13 cellular contexts compared by ENCODE assay signal in the genomic region with DNA sequence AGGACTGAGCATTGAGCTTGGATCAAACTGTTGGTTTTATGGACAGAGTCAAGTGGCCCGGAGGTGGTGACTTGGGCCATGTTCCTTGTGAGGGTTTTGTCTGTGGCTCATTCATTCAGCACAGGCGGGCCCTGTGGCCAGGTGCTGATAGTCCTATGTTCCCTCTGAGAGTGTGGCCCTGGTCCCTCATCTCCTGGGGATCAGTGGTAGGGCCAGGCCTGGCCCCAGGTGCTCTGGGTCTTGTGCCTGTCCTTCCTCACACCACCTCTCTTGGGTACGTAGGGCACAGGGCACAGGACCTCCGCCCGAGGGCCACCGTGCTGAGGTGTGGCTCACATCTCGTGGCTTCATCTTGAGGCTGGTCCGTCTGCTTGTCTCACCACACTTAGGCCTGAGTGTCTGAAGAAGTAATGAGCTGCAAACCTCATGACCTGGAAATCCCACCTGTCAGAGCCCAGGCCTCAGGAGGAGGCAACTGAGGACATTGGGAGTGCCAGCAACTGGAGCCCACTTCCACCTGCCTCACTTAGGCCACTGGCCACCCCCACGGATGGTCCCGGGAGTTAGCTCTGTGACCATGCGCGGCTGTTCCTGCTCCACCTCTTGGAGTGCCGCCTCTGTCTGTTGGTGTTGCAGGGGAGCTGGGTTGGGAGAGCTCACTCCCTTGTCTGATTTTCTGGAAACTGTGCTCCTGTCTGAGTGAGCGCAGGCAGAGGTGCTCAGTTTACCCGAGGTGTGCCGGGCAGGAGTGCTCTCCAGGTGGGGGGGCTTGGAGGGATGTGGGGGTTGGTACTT.
"Had no signal": no experiment of that assay in that cellular context is flagged by ENCODE, and none has a peak within 500 bp of the region (broad histone marks: within the 10 kb centered on the region; RNA-seq: fewer than 3 reads in every experiment).

No MANE protein-coding gene starts in this region.

- H3K27me3 ChIP-seq: ascending aorta, testis had no signal

- H3K27me3 Mint-ChIP-seq: activated CD4-positive, alpha-beta T cell treated with anti-CD3 and anti-CD28 coated beads, Interleukin-2, amount 10 ng/mL, durations not matched to agents 7 days and 5 days; naive thymus-derived CD8-positive, alpha-beta T cell; stimulated activated naive CD8-positive, alpha-beta T cell treated with anti-CD3 and anti-CD28 coated beads, Interleukin-15, Interleukin-2, amounts not matched to agents 100 ng/mL and 50 ng/mL, for 24 hours had no signal

- ATAC-seq: naive thymus-derived CD8-positive, alpha-beta T cell had no signal

- H3K9me3 ChIP-seq: ascending aorta, left ventricle myocardium inferior, testis had no signal

- H3K27ac ChIP-seq: ascending aorta had no signal

- DNase-seq: activated CD4-positive, alpha-beta T cell treated with anti-CD3 and anti-CD28 coated beads, Interleukin-2, amount 10 ng/mL, durations not matched to agents 7 days and 5 days; activated CD4-positive, CD25-positive, alpha-beta regulatory T cell; activated CD8-positive, alpha-beta memory T cell treated with anti-CD3 and anti-CD28 coated beads for 24 hours; activated naive CD4-positive, alpha-beta T cell treated with anti-CD3 and anti-CD28 coated beads for 36 hours; naive thymus-derived CD8-positive, alpha-beta T cell; small intestine; stimulated activated CD4-positive, alpha-beta T cell treated with anti-CD3 and anti-CD28 coated beads, Interleukin-4, amount 100 ng/mL, for 4 hours; stimulated activated CD8-positive, alpha-beta memory T cell treated with anti-CD3 and anti-CD28 coated beads, Interleukin-4, amount 100 ng/mL, for 48 hours had no signal

- H3K4me3 Mint-ChIP-seq: activated CD4-positive, alpha-beta T cell treated with anti-CD3 and anti-CD28 coated beads, Interleukin-2, amount 10 ng/mL, durations not matched to agents 7 days and 5 days; activated naive CD4-positive, alpha-beta T cell treated with anti-CD3 and anti-CD28 coated beads for 36 hours; activated T-helper 1 cell treated with anti-CD3 and anti-CD28 coated beads, Interleukin-12 subunit alpha, Interleukin-12 subunit beta, Interleukin-2, Interleukin-4 antibody, amounts not matched to agents 30 ng/mL and 10 ng/mL and 1 ng/mL, durations not matched to agents 14 hours and 24 hours and 36 hours; naive thymus-derived CD8-positive, alpha-beta T cell; stimulated activated naive CD8-positive, alpha-beta T cell treated with anti-CD3 and anti-CD28 coated beads, Interleukin-15, Interleukin-2, amounts not matched to agents 100 ng/mL and 50 ng/mL, for 24 hours had no signal

- H3K9me3 Mint-ChIP-seq: activated CD4-positive, alpha-beta T cell treated with anti-CD3 and anti-CD28 coated beads, Interleukin-2, amount 10 ng/mL, durations not matched to agents 7 days and 5 days; activated naive CD4-positive, alpha-beta T cell treated with anti-CD3 and anti-CD28 coated beads for 36 hours; activated T-helper 1 cell treated with anti-CD3 and anti-CD28 coated beads, Interleukin-12 subunit alpha, Interleukin-12 subunit beta, Interleukin-2, Interleukin-4 antibody, amounts not matched to agents 30 ng/mL and 10 ng/mL and 1 ng/mL, durations not matched to agents 14 hours and 24 hours and 36 hours; naive thymus-derived CD8-positive, alpha-beta T cell; stimulated activated naive CD8-positive, alpha-beta T cell treated with anti-CD3 and anti-CD28 coated beads, Interleukin-15, Interleukin-2, amounts not matched to agents 100 ng/mL and 50 ng/mL, for 24 hours had no signal

- H3K4me3 ChIP-seq: left ventricle myocardium inferior, testis had no signal

- H3K27ac Mint-ChIP-seq: activated CD4-positive, alpha-beta T cell treated with anti-CD3 and anti-CD28 coated beads, Interleukin-2, amount 10 ng/mL, durations not matched to agents 7 days and 5 days; activated naive CD4-positive, alpha-beta T cell treated with anti-CD3 and anti-CD28 coated beads for 36 hours; activated T-helper 1 cell treated with anti-CD3 and anti-CD28 coated beads, Interleukin-12 subunit alpha, Interleukin-12 subunit beta, Interleukin-2, Interleukin-4 antibody, amounts not matched to agents 30 ng/mL and 10 ng/mL and 1 ng/mL, durations not matched to agents 14 hours and 24 hours and 36 hours; stimulated activated naive CD8-positive, alpha-beta T cell treated with anti-CD3 and anti-CD28 coated beads, Interleukin-15, Interleukin-2, amounts not matched to agents 100 ng/mL and 50 ng/mL, for 24 hours had no signal
